ENCODE assay signal across 8 cellular contexts in genomic region chr3:100492059-100492809, GRCh38. TPM values are rescaled to one million over a fixed set of nuclear protein-coding genes. Genes with fewer than 3 reads are reported as not detected.
DNase-seq lines count a peak whose midpoint lies in the region; ATAC-seq, FAIRE-seq and TF ChIP-seq lines count a peak whose summit lies in the region.

Gene TMEM45A, plus strand, starts transcription at chr3:100492619. Its CDS starts 62,593 bp downstream, at chr3:100555212.

- H3K36me3 ChIP-seq in spleen: no peaks in the 10 kb centered on the region

- intact Hi-C loops in activated B cell treated with CpG ODN at 0.5 μM for 24 hours (cut with micrococcal nuclease) (loop anchor here (5.0 kb wide), 2 partner anchors 90 to 160 kb away; partner anchors contain the start of genes LNP1, NIT2 and TOMM70), spleen (cut with DNase I; ENCODE audit: low total_unique reads) (loop anchor here (10.0 kb wide), 1 partner anchor 87 kb away; the partner anchor contains the start of genes LNP1 and TOMM70)

- peaks cover 0 to 3% (median 0%) of the 10 kb centered on the region in 7 donors for H3K27me3 ChIP-seq in spleen (replicated peaks in 1 of 7)

- CTCF ChIA-PET in A549 (lab: Yijun Ruan, JAX): interaction anchor here (0.8 to 2.3 kb wide), 5 partner anchors 12 to 99 kb away, joined by 3 to 13 read pairs (median 4); no protein-coding TSS in a partner anchor
- CTCF ChIA-PET in activated B cell treated with CpG ODN at 0.5 μM for 24 hours (lab: Charles Lee): no interaction called here

- H3K4me1 Mint-ChIP-seq in activated B cell treated with CpG ODN at 0.5 μM for 24 hours: peaks cover 20% of the 10 kb centered on the region

- FAIRE-seq in A549 (lab: Jason Lieb, UNC): no peak

- peak within 1 kb of the TSS; percentile 56 for H3K4me3 ChIP-seq in A549
- peak within 1 kb of the TSS; percentile 45 to 75 (median 55) for H3K4me3 ChIP-seq in spleen

- no peak for TF ChIP-seq EP300 in A549 (IDR thresholded peaks at IDR 0.05)

- no peaks in the 10 kb centered on the region for H3K36me3 Mint-ChIP-seq in activated B cell treated with CpG ODN at 0.5 μM for 24 hours (ENCODE audit: low read depth)

- peak within 1 kb of the TSS; percentile 85 for H3K4me3 Mint-ChIP-seq in activated B cell treated with CpG ODN at 0.5 μM for 24 hours

- whole genome bisulfite sequencing in A549 (ENCODE audit: missing lambda C conversion rate): under 1% methylated on average over 28 of the region's 53 CpGs
- 1 to 2% (median 1%) methylated on average over 27 to 53 of the region's 53 CpGs for WGBS in spleen, 5 donors

- POLR2A ChIA-PET in A549 (lab: Yijun Ruan, JAX): interaction anchor here (0.6 to 1.2 kb wide), 9 partner anchors 8 to 1194 kb away, joined by 3 to 7 read pairs (median 4); partner anchors contain the start of genes LNP1, RPL24, TOMM70 and ZBTB11
- POLR2A ChIA-PET in activated B cell treated with CpG ODN at 0.5 μM for 24 hours (lab: Charles Lee): no interaction called here

- H3K27ac Mint-ChIP-seq in activated B cell treated with CpG ODN at 0.5 μM for 24 hours: no peak within 1 kb of the TSS

- ATAC-seq in A549 (peak; percentile 99), GM18868 (IDR thresholded peaks at IDR 0.05; ENCODE audit: unreplicated experiment) (peak; percentile 89), HG03097 (IDR thresholded peaks at IDR 0.05; ENCODE audit: low FRiP score, unreplicated experiment) (peak; percentile 96), activated B cell treated with CpG ODN at 0.5 μM for 24 hours (ENCODE audit: low read depth) (peak; percentile 98)

- H3K9me3 ChIP-seq in A549: no peaks in the 10 kb centered on the region
- no peaks in the 10 kb centered on the region for H3K9me3 ChIP-seq in spleen

- DNase-seq in A549 (ENCODE audit: low read depth in 1 of 2, low spot score in 1 of 2): peak; percentile 95
- peak; percentile 89 for DNase-seq in NCI-H2171 (lab: John Stamatoyannopoulos, UW)
- peak; percentile 64 for DNase-seq in activated B cell treated with CpG ODN at 0.5 μM for 24 hours
- DNase-seq in caudate nucleus (lab: John Stamatoyannopoulos, UW): peak; percentile 36 to 97 (median 90)
- DNase-seq in iris pigment epithelial cell (ENCODE audit: low read depth): peak; percentile 95
- DNase-seq in spleen: peak; percentile 94

- peaks cover 19% of the 10 kb centered on the region for H3K27me3 Mint-ChIP-seq in activated B cell treated with CpG ODN at 0.5 μM for 24 hours

- H3K4me2 ChIP-seq in A549: peak within 1 kb of the TSS; percentile 79

- H3K4me1 ChIP-seq in A549 (peaks cover 11% of the 10 kb centered on the region), spleen (peaks cover 0 to 35% (median 20%) of the 10 kb centered on the region in 6 donors)

- H3K27ac ChIP-seq in A549: peak within 1 kb of the TSS; percentile 75 to 82
- H3K27ac ChIP-seq in caudate nucleus (ENCODE audit: low read depth, low read length): peak within 1 kb of the TSS; percentile 75
- peak within 1 kb of the TSS; percentile 5 to 83 (median 77) for H3K27ac ChIP-seq in spleen

- H3K9me3 Mint-ChIP-seq in activated B cell treated with CpG ODN at 0.5 μM for 24 hours: no peaks in the 10 kb centered on the region

- peak; percentile 74 for TF ChIP-seq POLR2A in A549 (IDR thresholded peaks at IDR 0.05; ENCODE audit: low read length)
- peak in 1 of 3 donors; percentile 30 for TF ChIP-seq POLR2A in spleen (IDR thresholded peaks at IDR 0.05)

- TF ChIP-seq CTCF in A549 (IDR thresholded peaks at IDR 0.05) (no peak), activated B cell treated with CpG ODN at 0.5 μM for 24 hours (IDR thresholded peaks at IDR 0.05) (no peak), spleen (IDR thresholded peaks at IDR 0.05 in 8 of 11, conservative IDR thresholded peaks at IDR 0.05 in 3 of 11) (peak in 3 of 11 experiments; percentile 6 to 13 (median 8))

- peak in 1 of 2 experiments; percentile 29; a peak in 1 of 5 replicates for TF ChIP-seq RAD21 in A549 (conservative IDR thresholded peaks at IDR 0.05 in 1 of 2, IDR thresholded peaks at IDR 0.05 in 1 of 2)

TF ChIP-seq in A549, 52 proteins besides CTCF, POLR2A, EP300 and RAD21:
- TF ChIP-seq RFX5 (IDR thresholded peaks at IDR 0.05) (0 out of 2 replicates have a peak, but pooled peaks have one; percentile 23), E2F6 (IDR thresholded peaks at IDR 0.05; ENCODE audit: borderline replicate concordance, low read depth) (peak; percentile 15; the same call in 1 of the 2 replicates), EHMT2 (IDR thresholded peaks at IDR 0.05; ENCODE audit: low read depth) (no peak), REST (IDR thresholded peaks at IDR 0.05) (peak; percentile 47; the same call in 1 of the 2 replicates), RARB (CRISPR knock-in tag; IDR thresholded peaks at IDR 0.05) (no peak), PBX3 (IDR thresholded peaks at IDR 0.05) (peak; percentile 99), HES2 (IDR thresholded peaks at IDR 0.05) (no peak), JUN (IDR thresholded peaks at IDR 0.05) (peak in 1 of 2 experiments; percentile 38; a peak in 2 of 5 replicates), BHLHE40 (IDR thresholded peaks at IDR 0.05; ENCODE audit: low read depth, low read length) (peak; percentile 37; the same call in 1 of the 2 replicates), PHF8 (IDR thresholded peaks at IDR 0.05; ENCODE audit: borderline replicate concordance, low read depth) (peak; percentile 43), MAX (IDR thresholded peaks at IDR 0.05) (peak; percentile 77), MAZ (IDR thresholded peaks at IDR 0.05; ENCODE audit: borderline replicate concordance, low read depth, low read length) (no peak), CHD2 (IDR thresholded peaks at IDR 0.05; ENCODE audit: low read length, partially characterized antibody) (no peak)

RNA-seq across cellular contexts. Expression of gene TMEM45A, which starts in this region (rescaled TPM):
- polyA plus RNA-seq in A549 (2011; rRNA removed): 7.0 and 8.1 TPM in 2 replicates
- polyA plus RNA-seq in A549 (2012; cell fraction: cytosol; rRNA removed): 0.47 and 0.73 TPM in 2 replicates
- 0.22 and 0.56 TPM in 2 replicates for polyA plus RNA-seq in A549 (2012; cell fraction: nucleus; rRNA removed)
- 3.3 to 5.2 TPM (median 4.6 TPM) in 3 replicates for polyA plus RNA-seq in A549 (2017; fragmentation: RNase III; extraction: RNeasy Plus Mini Kit Qiagen cat#74134 plus additional on column Dnase treatment)
- polyA minus RNA-seq in A549 (2011; rRNA and poly(A)+ RNA removed): 2.0 and 2.4 TPM in 2 replicates
- 0.10 and 0.13 TPM in 2 replicates for total RNA-seq in activated B cell treated with CpG ODN at 0.5 μM for 24 hours
- total RNA-seq in spleen: 10 to 100 TPM in 2 of 7 donors, 1 to 10 TPM in 5; 4.4 to 13.4 (median 6.3) TPM
- polyA plus RNA-seq in spleen: 1 to 10 TPM; 1.2 to 3.7 (median 1.9) TPM

Comparison
In these comparisons a context has a peak if more than half of its experiments do, and no peak if none do; other contexts are left out.
1. Peak in every context shown above with its lines: DNase-seq, ATAC-seq, H3K4me3 ChIP-seq and H3K27ac ChIP-seq.
2. Peak in DNase-seq and ATAC-seq in activated B cell treated with CpG ODN at 0.5 μM for 24 hours; RNA of the gene not detected or under 1 TPM.